ENCODE assay signal across 35 cellular contexts in the genomic region with DNA sequence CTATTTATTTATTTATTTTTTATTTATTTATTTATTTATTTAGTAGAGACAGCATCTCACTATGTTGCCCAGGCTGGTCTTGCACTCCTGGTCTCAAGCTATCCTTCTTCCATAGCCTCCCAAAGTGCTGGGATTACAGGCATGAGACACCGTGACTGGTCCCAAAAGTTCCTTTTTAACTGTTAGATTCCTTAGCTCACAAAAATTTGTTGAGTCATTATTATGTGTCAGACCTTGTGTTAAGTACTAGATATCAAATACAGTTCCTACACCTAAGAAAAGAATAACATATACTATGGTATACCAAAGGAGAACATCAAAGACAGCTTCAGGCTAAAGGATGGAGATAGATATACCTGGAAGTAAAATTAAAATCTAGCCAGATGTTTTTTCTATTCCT. TPM values are rescaled to one million over a fixed set of nuclear protein-coding genes. Genes with fewer than 3 reads are reported as not detected.
"Had no signal": no experiment of that assay in that cellular context is flagged by ENCODE, and none has a peak within 500 bp of the region (broad histone marks: within the 10 kb centered on the region; RNA-seq: fewer than 3 reads in every experiment).

No MANE protein-coding gene starts in this region.

- H3K4me1 ChIP-seq: heart left ventricle, neural progenitor cell, right atrium auricular region, spleen, uterus had no signal

- H3K27ac ChIP-seq: cardiac muscle cell, coronary artery, dorsolateral prefrontal cortex, heart left ventricle, neural progenitor cell, right atrium auricular region, spleen, thoracic aorta, uterus had no signal

- H3K4me2 ChIP-seq: neural progenitor cell had no signal

- H3K9ac ChIP-seq: neural progenitor cell had no signal

- H3K27me3 ChIP-seq: cardiac muscle cell, neural progenitor cell, right atrium auricular region, uterus had no signal

- H3K36me3 ChIP-seq: cardiac muscle cell, heart left ventricle, neural progenitor cell, right atrium auricular region, spleen, thoracic aorta, uterus had no signal

- H3K4me3 ChIP-seq: cardiac muscle cell, coronary artery, dorsolateral prefrontal cortex, heart left ventricle, neural progenitor cell, right atrium auricular region, spleen, thoracic aorta, uterus had no signal

- ATAC-seq: activated CD8-positive, alpha-beta memory T cell treated with anti-CD3 and anti-CD28 coated beads, Interleukin-2, amount 10 ng/mL, durations not matched to agents 7 days and 5 days; activated CD8-positive, alpha-beta T cell treated with anti-CD3 and anti-CD28 coated beads for 36 hours; activated naive CD4-positive, alpha-beta T cell treated with anti-CD3 and anti-CD28 coated beads, Interleukin-2, amount 50 U/mL, for 72 hours; heart left ventricle; natural killer cell; stimulated activated naive CD8-positive, alpha-beta T cell treated with anti-CD3 and anti-CD28 coated beads, Interleukin-15, Interleukin-2, amounts not matched to agents 100 U/mL and 50 U/mL, for 24 hours; T-helper 17 cell; WTC11 had no signal

- H3K9me3 ChIP-seq: heart left ventricle, right atrium auricular region, spleen, thoracic aorta, uterus had no signal

- DNase-seq: activated CD4-positive, alpha-beta T cell treated with anti-CD3 and anti-CD28 coated beads for 1 hour; activated CD4-positive, alpha-beta T cell treated with anti-CD3 and anti-CD28 coated beads, Interleukin-2, amount 10 ng/mL, durations not matched to agents 7 days and 5 days; activated CD8-positive, alpha-beta memory T cell treated with anti-CD3 and anti-CD28 coated beads, Interleukin-2, amount 10 ng/mL, durations not matched to agents 7 days and 5 days; activated CD8-positive, alpha-beta T cell treated with anti-CD3 and anti-CD28 coated beads for 36 hours; activated naive CD4-positive, alpha-beta T cell; activated T-cell treated with anti-CD3 and anti-CD28 coated beads, Interleukin-2, amount 50 U/mL, for 48 hours; cerebellar nuclear complex; dorsolateral prefrontal cortex; effector memory CD4-positive, alpha-beta T cell; erythroblast; foreskin fibroblast; heart left ventricle; hypothalamus; immature natural killer cell; mesenchymal stem cell; natural killer cell; occipital lobe; spleen; stimulated activated CD4-positive, alpha-beta T cell treated with anti-CD3 and anti-CD28 coated beads, Interleukin-4, amount 100 ng/mL, for 1 hour; stimulated activated naive CD8-positive, alpha-beta T cell treated with anti-CD3 and anti-CD28 coated beads, Interleukin-15, Interleukin-2, amounts not matched to agents 100 U/mL and 50 U/mL, for 24 hours; T-helper 17 cell; trophoblast cell; uterus had no signal

- H2AFZ ChIP-seq: neural progenitor cell had no signal

RNA-seq across cellular contexts. Expression of a gene that starts 11.6 kb away (rescaled TPM):
- total RNA-seq: activated CD4-positive, alpha-beta T cell treated with anti-CD3 and anti-CD28 coated beads, Interleukin-2, amount 10 ng/mL, durations not matched to agents 7 days and 5 days; activated CD8-positive, alpha-beta memory T cell treated with anti-CD3 and anti-CD28 coated beads, Interleukin-2, amount 10 ng/mL, durations not matched to agents 7 days and 5 days; activated CD8-positive, alpha-beta T cell treated with anti-CD3 and anti-CD28 coated beads for 36 hours; activated naive CD4-positive, alpha-beta T cell treated with anti-CD3 and anti-CD28 coated beads, Interleukin-2, amount 50 U/mL, for 72 hours; activated T-helper 2 cell treated with anti-CD3 and anti-CD28 coated beads, Interferon-gamma antibody, Interleukin-2, Interleukin-4, amounts not matched to agents 10 μg/mL and 5 μg/mL and 100 μg/mL, durations not matched to agents 14 hours and 24 hours and 36 hours; cardiac muscle cell; kidney epithelial cell; lower leg skin; mononuclear cell; natural killer cell; pulmonary artery endothelial cell; right atrium auricular region; T-helper 17 cell; thoracic aorta had no signal
- polyA plus RNA-seq: immature natural killer cell had no signal

RNA-seq across cellular contexts. Expression of a gene that starts 16.1 kb away (rescaled TPM):
- total RNA-seq: activated CD4-positive, alpha-beta T cell treated with anti-CD3 and anti-CD28 coated beads, Interleukin-2, amount 10 ng/mL, durations not matched to agents 7 days and 5 days; activated CD8-positive, alpha-beta memory T cell treated with anti-CD3 and anti-CD28 coated beads, Interleukin-2, amount 10 ng/mL, durations not matched to agents 7 days and 5 days; activated CD8-positive, alpha-beta T cell treated with anti-CD3 and anti-CD28 coated beads for 36 hours; activated naive CD4-positive, alpha-beta T cell treated with anti-CD3 and anti-CD28 coated beads, Interleukin-2, amount 50 U/mL, for 72 hours; activated T-helper 2 cell treated with anti-CD3 and anti-CD28 coated beads, Interferon-gamma antibody, Interleukin-2, Interleukin-4, amounts not matched to agents 10 μg/mL and 5 μg/mL and 100 μg/mL, durations not matched to agents 14 hours and 24 hours and 36 hours; dorsolateral prefrontal cortex; lower leg skin; mononuclear cell; natural killer cell; pulmonary artery endothelial cell; right atrium auricular region; T-helper 17 cell; thoracic aorta had no signal
- polyA plus RNA-seq: immature natural killer cell had no signal

RNA-seq across cellular contexts. Expression of a gene that starts 33.5 kb away (rescaled TPM):
- total RNA-seq: activated CD4-positive, alpha-beta T cell treated with anti-CD3 and anti-CD28 coated beads, Interleukin-2, amount 10 ng/mL, durations not matched to agents 7 days and 5 days; activated CD8-positive, alpha-beta memory T cell treated with anti-CD3 and anti-CD28 coated beads, Interleukin-2, amount 10 ng/mL, durations not matched to agents 7 days and 5 days; activated CD8-positive, alpha-beta T cell treated with anti-CD3 and anti-CD28 coated beads for 36 hours; activated naive CD4-positive, alpha-beta T cell treated with anti-CD3 and anti-CD28 coated beads, Interleukin-2, amount 50 U/mL, for 72 hours; activated T-helper 2 cell treated with anti-CD3 and anti-CD28 coated beads, Interferon-gamma antibody, Interleukin-2, Interleukin-4, amounts not matched to agents 10 μg/mL and 5 μg/mL and 100 μg/mL, durations not matched to agents 14 hours and 24 hours and 36 hours; cardiac muscle cell; kidney epithelial cell; lower leg skin; mononuclear cell; natural killer cell; pulmonary artery endothelial cell; right atrium auricular region; T-helper 17 cell; thoracic aorta had no signal
- polyA plus RNA-seq: immature natural killer cell had no signal
